ENCODE assay signal across 8 cellular contexts in the genomic region with DNA sequence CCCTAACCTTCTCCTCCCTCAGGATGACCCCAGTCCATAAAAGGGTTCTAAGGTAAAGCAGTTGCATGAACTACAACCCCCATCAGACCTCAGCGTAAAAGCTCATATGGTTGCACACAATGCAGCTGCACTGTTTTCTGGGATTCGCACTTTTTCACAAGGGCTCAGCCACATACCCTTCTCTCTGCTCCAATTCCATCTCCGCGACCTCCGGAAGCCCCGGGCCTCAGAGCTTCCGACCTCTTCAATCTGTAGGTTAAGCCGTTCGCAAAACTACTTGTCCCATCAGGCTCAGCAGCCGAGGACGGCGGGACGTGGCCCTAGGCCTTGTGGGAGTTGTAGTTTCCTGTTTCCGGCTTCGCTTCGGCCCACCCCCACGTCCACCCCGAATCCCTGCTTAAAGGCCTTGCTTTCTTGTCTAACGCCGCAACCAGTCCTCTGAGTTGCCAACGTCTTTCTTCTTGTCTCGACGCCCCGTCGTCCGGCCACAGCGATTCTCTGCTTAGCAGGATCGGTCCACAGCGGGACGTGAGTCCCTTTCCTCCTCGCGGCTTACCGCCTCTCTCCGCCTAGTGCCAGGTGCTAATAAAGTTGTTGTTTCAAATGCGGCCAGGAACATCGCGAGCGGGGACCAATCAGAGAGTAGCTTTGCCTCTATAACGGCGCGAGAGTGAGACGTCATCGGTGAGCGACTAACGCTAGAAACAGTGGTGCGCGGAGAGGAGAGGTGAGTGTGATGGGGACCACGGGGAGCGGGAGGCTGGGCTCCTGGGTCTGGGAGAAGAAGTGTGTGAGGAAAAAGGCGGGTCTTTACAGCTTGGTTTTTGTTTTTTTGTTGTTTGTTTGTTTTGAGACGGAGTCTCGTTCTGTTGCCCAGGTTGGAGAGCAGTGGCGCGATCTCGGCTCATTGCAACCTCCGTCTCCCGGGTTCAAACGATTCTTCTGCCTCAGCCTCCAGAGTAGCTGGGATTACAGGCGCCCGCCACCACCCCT. TPM values are rescaled to one million over a fixed set of nuclear protein-coding genes. Genes with fewer than 3 reads are reported as not detected.
DNase-seq lines count a peak whose midpoint lies in the region; ATAC-seq and TF ChIP-seq lines count a peak whose summit lies in the region.

A gene with protein sequence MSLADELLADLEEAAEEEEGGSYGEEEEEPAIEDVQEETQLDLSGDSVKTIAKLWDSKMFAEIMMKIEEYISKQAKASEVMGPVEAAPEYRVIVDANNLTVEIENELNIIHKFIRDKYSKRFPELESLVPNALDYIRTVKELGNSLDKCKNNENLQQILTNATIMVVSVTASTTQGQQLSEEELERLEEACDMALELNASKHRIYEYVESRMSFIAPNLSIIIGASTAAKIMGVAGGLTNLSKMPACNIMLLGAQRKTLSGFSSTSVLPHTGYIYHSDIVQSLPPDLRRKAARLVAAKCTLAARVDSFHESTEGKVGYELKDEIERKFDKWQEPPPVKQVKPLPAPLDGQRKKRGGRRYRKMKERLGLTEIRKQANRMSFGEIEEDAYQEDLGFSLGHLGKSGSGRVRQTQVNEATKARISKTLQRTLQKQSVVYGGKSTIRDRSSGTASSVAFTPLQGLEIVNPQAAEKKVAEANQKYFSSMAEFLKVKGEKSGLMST (plus strand): TSS at position 684 of the 993 bp plus-strand sequence. CDS start 2,525 bp downstream, outside the sequence.
A gene with protein sequence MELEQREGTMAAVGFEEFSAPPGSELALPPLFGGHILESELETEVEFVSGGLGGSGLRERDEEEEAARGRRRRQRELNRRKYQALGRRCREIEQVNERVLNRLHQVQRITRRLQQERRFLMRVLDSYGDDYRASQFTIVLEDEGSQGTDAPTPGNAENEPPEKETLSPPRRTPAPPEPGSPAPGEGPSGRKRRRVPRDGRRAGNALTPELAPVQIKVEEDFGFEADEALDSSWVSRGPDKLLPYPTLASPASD (minus strand): TSS at position 587 of the 993 bp plus-strand sequence. CDS start 388 bp downstream, at position 199.

- TF ChIP-seq CTCF in GM12865 (IDR thresholded peaks at IDR 0.05; ENCODE audit: insufficient read depth, low read depth, low read length, missing control alignments), result no peak
- TF ChIP-seq CTCF in cardiac muscle cell (IDR thresholded peaks at IDR 0.05; ENCODE audit: low read depth, low read length), result no peak
- TF ChIP-seq CTCF in parathyroid adenoma (IDR thresholded peaks at IDR 0.05), result no peak
- TF ChIP-seq CTCF in tibial nerve (IDR thresholded peaks at IDR 0.05), result peak in 1 of 5 experiments; percentile 57

- H3K4me3 Mint-ChIP-seq in activated naive CD8-positive, alpha-beta T cell treated with anti-CD3 and anti-CD28 coated beads, Interleukin-2, amount 50 U/mL, for 24 hours, result peak within 1 kb of the TSS; percentile 98

- peak within 1 kb of the TSS; percentile 76 for H2AFZ ChIP-seq in parathyroid adenoma

- H3K79me2 ChIP-seq in parathyroid adenoma, result peaks cover 10% of the 10 kb centered on the region

- peaks cover 3% of the 10 kb centered on the region for H3K27me3 Mint-ChIP-seq in activated naive CD8-positive, alpha-beta T cell treated with anti-CD3 and anti-CD28 coated beads, Interleukin-2, amount 50 U/mL, for 24 hours

- H3K4me1 Mint-ChIP-seq in activated naive CD8-positive, alpha-beta T cell treated with anti-CD3 and anti-CD28 coated beads, Interleukin-2, amount 50 U/mL, for 24 hours, result peaks cover 35% of the 10 kb centered on the region

- no peaks in the 10 kb centered on the region for H3K9me3 Mint-ChIP-seq in activated naive CD8-positive, alpha-beta T cell treated with anti-CD3 and anti-CD28 coated beads, Interleukin-2, amount 50 U/mL, for 24 hours

- ATAC-seq in HG02763 (IDR thresholded peaks at IDR 0.05; ENCODE audit: unreplicated experiment), result peak; percentile 76
- peak; percentile 93 for ATAC-seq in activated naive CD8-positive, alpha-beta T cell treated with anti-CD3 and anti-CD28 coated beads, Interleukin-2, amount 50 U/mL, for 24 hours

- peaks cover 30% of the 10 kb centered on the region for H3K36me3 Mint-ChIP-seq in activated naive CD8-positive, alpha-beta T cell treated with anti-CD3 and anti-CD28 coated beads, Interleukin-2, amount 50 U/mL, for 24 hours (ENCODE audit: low read depth)

- peaks cover 9% of the 10 kb centered on the region for H3K36me3 ChIP-seq in cardiac muscle cell
- no peaks in the 10 kb centered on the region for H3K36me3 ChIP-seq in parathyroid adenoma (ENCODE audit: control insufficient read depth, insufficient read depth, low read length)
- H3K36me3 ChIP-seq in tibial nerve, result peaks cover 0 to 52% (median 10%) of the 10 kb centered on the region in 3 donors

- H3K27ac Mint-ChIP-seq in activated naive CD8-positive, alpha-beta T cell treated with anti-CD3 and anti-CD28 coated beads, Interleukin-2, amount 50 U/mL, for 24 hours, result peak within 1 kb of the TSS; percentile 99

- H3K27me3 ChIP-seq in cardiac muscle cell, result no peaks in the 10 kb centered on the region
- no peaks in the 10 kb centered on the region for H3K27me3 ChIP-seq in parathyroid adenoma (ENCODE audit: control insufficient read depth, insufficient read depth, low read length)
- H3K27me3 ChIP-seq in tibial nerve, result no peaks in the 10 kb centered on the region

- 0 to 1% methylated on average over 60 of the region's 60 CpGs for WGBS in tibial nerve, 2 donors

- TF ChIP-seq EP300 in tibial nerve (IDR thresholded peaks at IDR 0.05), result peak; percentile 78 to 99

- no peaks in the 10 kb centered on the region for H3K9me3 ChIP-seq in cardiac muscle cell (ENCODE audit: low read depth)
- no peaks in the 10 kb centered on the region for H3K9me3 ChIP-seq in parathyroid adenoma (ENCODE audit: control insufficient read depth, low read length)
- no peaks in the 10 kb centered on the region for H3K9me3 ChIP-seq in tibial nerve

- H3K9ac ChIP-seq in parathyroid adenoma, result peak within 1 kb of the TSS; percentile 49

- H3K4me1 ChIP-seq in cardiac muscle cell (ENCODE audit: low read depth) (peaks cover 10% of the 10 kb centered on the region), parathyroid adenoma (peaks cover 6% of the 10 kb centered on the region), tibial nerve (peaks cover 0 to 28% (median 25%) of the 10 kb centered on the region in 4 donors)

- peak; percentile 15 to 58 for TF ChIP-seq POLR2A in tibial nerve (IDR thresholded peaks at IDR 0.05)

- H3K27ac ChIP-seq in cardiac muscle cell (peak within 1 kb of the TSS; percentile 74), parathyroid adenoma (peak within 1 kb of the TSS; percentile 86), tibial nerve (peak within 1 kb of the TSS; percentile 80 to 99 (median 86))

- H3K4me3 ChIP-seq in GM12865 (ENCODE audit: low read depth, low read length) (peak within 1 kb of the TSS; percentile 76), cardiac muscle cell (peak within 1 kb of the TSS; percentile 48), parathyroid adenoma (ENCODE audit: low read depth, low read length) (peak within 1 kb of the TSS; percentile 95), tibial nerve (peak within 1 kb of the TSS; percentile 74 to 86 (median 77))

- H3K4me2 ChIP-seq in parathyroid adenoma (ENCODE audit: low read length), result peak within 1 kb of the TSS; percentile 86

- DNase-seq in GM12865 (ENCODE audit: low read depth) (peak; percentile 98), NCI-H1417 treated with DMSO at 0.1 percent for 48 hours (lab: John Stamatoyannopoulos, UW) (peak; percentile 84), SW480 (ENCODE audit: low spot score) (peak; percentile 99), cardiac muscle cell (ENCODE audit: low read depth in 1 of 2, low spot score in 1 of 2) (peak; percentile 99 to 100), tibial nerve (ENCODE audit: low spot score in 2 of 2) (peak; percentile 99 to 100)
- DNase-seq in activated naive CD8-positive, alpha-beta T cell treated with anti-CD3 and anti-CD28 coated beads, Interleukin-2, amount 50 U/mL, for 24 hours, result peak; percentile 97

RNA-seq across cellular contexts. Expression of the first gene that starts in this region (rescaled TPM):
- total RNA-seq in cardiac muscle cell (73.9 and 79.8 TPM in 2 replicates), tibial nerve (10 to 100 TPM; 37.7 to 67.5 (median 42.9) TPM)
- polyA plus RNA-seq in cardiac muscle cell, result 110 and 113 TPM in 2 replicates

RNA-seq across cellular contexts. Expression of the second gene that starts in this region (rescaled TPM):
- total RNA-seq in cardiac muscle cell (26.1 and 27.5 TPM in 2 replicates), tibial nerve (10 to 100 TPM in 3 of 4 donors, 1 to 10 TPM in 1; 9.6 to 19.0 (median 13.5) TPM)
- polyA plus RNA-seq in cardiac muscle cell, result 27.5 and 32.1 TPM in 2 replicates

Comparison
In these comparisons a context has a peak if more than half of its experiments do, and no peak if none do; other contexts are left out.
1. Peak in every context shown above with its lines: DNase-seq, ATAC-seq, H3K4me3 ChIP-seq and H3K27ac ChIP-seq.